21 cellular contexts compared by ENCODE assay signal in genomic region chr5:15789661-15790060, GRCh38.
DNase-seq lines count a peak whose midpoint lies in the region; ATAC-seq and TF ChIP-seq lines count a peak whose summit lies in the region.
"Had no signal": no experiment of that assay in that cellular context is flagged by ENCODE, and none has a peak within 500 bp of the region (broad histone marks: within the 10 kb centered on the region; RNA-seq: fewer than 3 reads in every experiment).

No MANE protein-coding gene starts in this region.

- H3K36me3 Mint-ChIP-seq in HFFc6 (ENCODE audit: low read depth) (no peaks in the 10 kb centered on the region), immature natural killer cell (no peaks in the 10 kb centered on the region)
- no peaks in the 10 kb centered on the region for H3K36me3 Mint-ChIP-seq in stimulated activated effector memory CD8-positive, alpha-beta T cell treated with anti-CD3 and anti-CD28 coated beads, Interleukin-12 subunit alpha, Interleukin-12 subunit beta, amount 100 ng/mL, for 72 hours
- H3K36me3 Mint-ChIP-seq: CD4-positive, CD25-positive, alpha-beta regulatory T cell had no signal

- H3K4me1 Mint-ChIP-seq in HFFc6 (ENCODE audit: low read depth) (peaks cover 67% of the 10 kb centered on the region), immature natural killer cell (no peaks in the 10 kb centered on the region)
- H3K4me1 Mint-ChIP-seq in stimulated activated effector memory CD8-positive, alpha-beta T cell treated with anti-CD3 and anti-CD28 coated beads, Interleukin-12 subunit alpha, Interleukin-12 subunit beta, amount 100 ng/mL, for 72 hours: no peaks in the 10 kb centered on the region
- H3K4me1 Mint-ChIP-seq: B cell; CD4-positive, CD25-positive, alpha-beta regulatory T cell had no signal

- ATAC-seq in SK-N-SH treated with all-trans-retinoic acid at 6 μM for 48 hours: peak; percentile 11; the same call in 1 of the 3 replicates
- ATAC-seq in stimulated activated effector memory CD8-positive, alpha-beta T cell treated with anti-CD3 and anti-CD28 coated beads, Interleukin-12 subunit alpha, Interleukin-12 subunit beta, amount 100 ng/mL, for 72 hours: no peak
- ATAC-seq: GM12878, GM23338 had no signal

- no peak for TF ChIP-seq CTCF in HFFc6 (IDR thresholded peaks at IDR 0.05)
- TF ChIP-seq CTCF in fibroblast of villous mesenchyme (IDR thresholded peaks at IDR 0.05; ENCODE audit: insufficient read depth, low read depth, low read length): no peak

- no peak overlapping the region for H3K4me3 ChIP-seq in fibroblast of villous mesenchyme (ENCODE audit: low read depth, low read length)
- H3K4me3 ChIP-seq: GM12878, GM23338, PC-9, SJCRH30 had no signal

- H3K4me3 Mint-ChIP-seq in HFFc6 (no peak overlapping the region), immature natural killer cell (no peak overlapping the region)
- H3K4me3 Mint-ChIP-seq in stimulated activated effector memory CD8-positive, alpha-beta T cell treated with anti-CD3 and anti-CD28 coated beads, Interleukin-12 subunit alpha, Interleukin-12 subunit beta, amount 100 ng/mL, for 72 hours: no peak overlapping the region
- H3K4me3 Mint-ChIP-seq: B cell; CD4-positive, CD25-positive, alpha-beta regulatory T cell; GM23338 had no signal

- H3K27me3 Mint-ChIP-seq in HFFc6 (ENCODE audit: insufficient read depth) (no peaks in the 10 kb centered on the region), immature natural killer cell (ENCODE audit: low read depth in 3 of 3) (no peaks in the 10 kb centered on the region)
- H3K27me3 Mint-ChIP-seq: B cell; CD4-positive, CD25-positive, alpha-beta regulatory T cell had no signal

- no peaks in the 10 kb centered on the region for H3K9me3 Mint-ChIP-seq in HFFc6
- peaks cover 11% of the 10 kb centered on the region for H3K9me3 Mint-ChIP-seq in stimulated activated effector memory CD8-positive, alpha-beta T cell treated with anti-CD3 and anti-CD28 coated beads, Interleukin-12 subunit alpha, Interleukin-12 subunit beta, amount 100 ng/mL, for 72 hours
- H3K9me3 Mint-ChIP-seq in immature natural killer cell: peaks cover 0 to 59% (median 4%) of the 10 kb centered on the region in 6 donors
- H3K9me3 Mint-ChIP-seq: GM23338 had no signal

- H3K27ac Mint-ChIP-seq in HFFc6 (no peak overlapping the region; the same call in 1 of the 2 replicates), immature natural killer cell (no peak overlapping the region)
- H3K27ac Mint-ChIP-seq in stimulated activated effector memory CD8-positive, alpha-beta T cell treated with anti-CD3 and anti-CD28 coated beads, Interleukin-12 subunit alpha, Interleukin-12 subunit beta, amount 100 ng/mL, for 72 hours: no peak overlapping the region
- H3K27ac Mint-ChIP-seq: B cell; CD4-positive, CD25-positive, alpha-beta regulatory T cell; GM23338 had no signal

- peak; percentile 25 for DNase-seq in HFFc6
- DNase-seq in fibroblast of villous mesenchyme (ENCODE audit: low read depth): peak; percentile 12
- no peak for DNase-seq in stimulated activated effector memory CD8-positive, alpha-beta T cell treated with anti-CD3 and anti-CD28 coated beads, Interleukin-12 subunit alpha, Interleukin-12 subunit beta, amount 100 ng/mL, for 72 hours (ENCODE audit: low spot score in 2 of 2)
- no peak for DNase-seq in immature natural killer cell
- no peak for DNase-seq in HPDE6-E6E7 (ENCODE audit: extremely low spot score)
- no peak for DNase-seq in NCI-H524 treated with DMSO at 0.1 percent for 48 hours (lab: John Stamatoyannopoulos, UW)
- DNase-seq: Caco-2; CD4-positive, CD25-positive, alpha-beta regulatory T cell; DMS153; GDM1; NCI-H1417; NCI-H2029 treated with DMSO at 0.1 percent for 48 hours; NCI-H2171 treated with DMSO at 0.1 percent for 48 hours; NCI-H510A; NCI-H82; PC-9; SJCRH30 had no signal

TF ChIP-seq in SK-N-SH treated with all-trans-retinoic acid at 6 μM for 48 hours, 23 proteins besides CTCF, POLR2A, EP300 and RAD21:
- TF ChIP-seq ZFP30 (CRISPR knock-in tag; IDR thresholded peaks at IDR 0.05): no peak
- TF ChIP-seq OSR1 (CRISPR knock-in tag; IDR thresholded peaks at IDR 0.05): no peak
- no peak for TF ChIP-seq POU6F1 (CRISPR knock-in tag; IDR thresholded peaks at IDR 0.05; ENCODE audit: borderline replicate concordance, low read depth)
- no peak for TF ChIP-seq ZNF8 (CRISPR knock-in tag; IDR thresholded peaks at IDR 0.05)
- TF ChIP-seq ZFP3 (CRISPR knock-in tag; IDR thresholded peaks at IDR 0.05): no peak
- TF ChIP-seq GLIS3 (CRISPR knock-in tag; IDR thresholded peaks at IDR 0.05): no peak
- no peak for TF ChIP-seq TCF4 (CRISPR knock-in tag; IDR thresholded peaks at IDR 0.05; ENCODE audit: borderline replicate concordance)

Comparison
In these comparisons a context has a peak if more than half of its experiments do, and no peak if none do; other contexts are left out.
1. DNase-seq: peak in HFFc6 (single experiment) and fibroblast of villous mesenchyme (single experiment); none in stimulated activated effector memory CD8-positive, alpha-beta T cell treated with anti-CD3 and anti-CD28 coated beads, Interleukin-12 subunit alpha, Interleukin-12 subunit beta, amount 100 ng/mL, for 72 hours (0 of 2), immature natural killer cell (0 of 3), HPDE6-E6E7 (single experiment) and NCI-H524 treated with DMSO at 0.1 percent for 48 hours (single experiment).